12 cellular contexts compared by ENCODE assay signal in genomic region chr3:30354972-30355371, GRCh38.
DNase-seq lines count a peak whose midpoint lies in the region; ATAC-seq and TF ChIP-seq lines count a peak whose summit lies in the region.
"Had no signal": no experiment of that assay in that cellular context is flagged by ENCODE, and none has a peak within 500 bp of the region (broad histone marks: within the 10 kb centered on the region; RNA-seq: fewer than 3 reads in every experiment).

No MANE protein-coding gene starts in this region.

- intact Hi-C loops in CD4-positive, alpha-beta T cell (cut with DNase I, micrococcal nuclease) = loop anchor here (2.0 to 10.0 kb wide), 5 partner anchors 22 to 870 kb away; partner anchors contain the start of gene TGFBR2 (in 1 of the 2)
- intact Hi-C loops in PC-3 (cut with micrococcal nuclease) = loop anchor here (5.0 to 10.0 kb wide), 4 partner anchors 112 to 310 kb away; no protein-coding TSS in a partner anchor

- CTCF ChIA-PET in CD4-positive, alpha-beta T cell (lab: Charles Lee) = no interaction called here
- CTCF ChIA-PET in PC-3 (lab: Charles Lee) = no interaction called here

- H3K4me3 ChIP-seq in Loucy (ENCODE audit: low read length, poor library complexity, severe bottlenecking) (peak overlapping the region; percentile 1), PC-3 (ENCODE audit: low read length) (no peak overlapping the region)
- H3K4me3 ChIP-seq: colonic mucosa had no signal

- H3K4me1 ChIP-seq in Loucy (ENCODE audit: insufficient read depth, low read length, poor library complexity, severe bottlenecking) = peaks cover 39% of the 10 kb centered on the region
- peaks cover 90% of the 10 kb centered on the region for H3K4me1 ChIP-seq in PC-3 (ENCODE audit: insufficient read depth, low read length)

- peak overlapping the region; percentile 76 for H3K4me3 Mint-ChIP-seq in CD4-positive, alpha-beta T cell
- peak overlapping the region in 6 of 8 donors; percentile 26 to 67 (median 44) for H3K4me3 Mint-ChIP-seq in naive B cell

- H3K4me1 Mint-ChIP-seq in CD4-positive, alpha-beta T cell (ENCODE audit: low read depth) = peaks cover 80% of the 10 kb centered on the region
- H3K4me1 Mint-ChIP-seq in naive B cell = peaks cover 22 to 42% (median 32%) of the 10 kb centered on the region in 3 donors

- H3K9ac ChIP-seq in Loucy (ENCODE audit: low read depth, low read length, poor library complexity, severe bottlenecking) = no peak overlapping the region
- peak overlapping the region; percentile 23; the same call in 1 of the 2 replicates for H3K9ac ChIP-seq in PC-3 (ENCODE audit: low read length)

- H3K4me2 ChIP-seq in Loucy (ENCODE audit: low read depth, low read length, poor library complexity, severe bottlenecking) (peak overlapping the region; percentile 46), PC-3 (ENCODE audit: low read length) (peak overlapping the region; percentile 23)

- DNase-seq in CD4-positive, alpha-beta T cell = no peak
- DNase-seq in PC-3 = peak; percentile 95
- DNase-seq in naive B cell = no peak
- no peak for DNase-seq in hippocampal formation (lab: John Stamatoyannopoulos, UW)
- DNase-seq: activated CD4-positive, alpha-beta T cell treated with anti-CD3 and anti-CD28 coated beads, Interleukin-2, amount 50 U/mL, for 4 hours; colonic mucosa; nucleus accumbens; RPMI8226 had no signal

- H2AFZ ChIP-seq in Loucy (ENCODE audit: low read length) (no peak overlapping the region), PC-3 (ENCODE audit: low read length) (no peak overlapping the region)

- BruUV-seq in PC-3 (replicated peaks; lab: Mats Ljungman, UMichigan) = no TSS peak

- no peaks in the 10 kb centered on the region for H3K36me3 ChIP-seq in Loucy (ENCODE audit: insufficient read depth, low read length)
- H3K36me3 ChIP-seq in PC-3 (ENCODE audit: low read depth, low read length) = no peaks in the 10 kb centered on the region
- H3K36me3 ChIP-seq: colonic mucosa had no signal

- H3K27me3 ChIP-seq in CD4-positive, alpha-beta T cell (ENCODE audit: control insufficient read depth, insufficient read depth, low read length) = no peaks in the 10 kb centered on the region
- H3K27me3 ChIP-seq in Loucy (ENCODE audit: insufficient read depth, low read length, poor library complexity, severe bottlenecking) = no peaks in the 10 kb centered on the region
- no peaks in the 10 kb centered on the region for H3K27me3 ChIP-seq in PC-3 (ENCODE audit: low read length)
- H3K27me3 ChIP-seq: colonic mucosa had no signal

- no peak overlapping the region for H3K27ac ChIP-seq in CD4-positive, alpha-beta T cell (ENCODE audit: low read depth, low read length)
- H3K27ac ChIP-seq in PC-3 (ENCODE audit: low read length) = peak overlapping the region; percentile 69
- H3K27ac ChIP-seq: colonic mucosa had no signal

- H3K27ac Mint-ChIP-seq in CD4-positive, alpha-beta T cell = peak overlapping the region; percentile 86
- H3K27ac Mint-ChIP-seq in naive B cell = peak overlapping the region in 2 of 6 donors; percentile 25 to 78

- ATAC-seq in CD4-positive, alpha-beta T cell (ENCODE audit: poor library complexity) = no peak
- peak; percentile 32 for ATAC-seq in PC-3
- ATAC-seq in naive B cell (ENCODE audit: low read depth in 2 of 2) = no peak
- no peak for ATAC-seq in HG02610 (IDR thresholded peaks at IDR 0.05; ENCODE audit: unreplicated experiment)
- ATAC-seq in HG03520 (IDR thresholded peaks at IDR 0.05; ENCODE audit: unreplicated experiment) = no peak
- ATAC-seq in GM21529 (IDR thresholded peaks at IDR 0.05; ENCODE audit: unreplicated experiment) = no peak

- no peaks in the 10 kb centered on the region for H3K9me3 Mint-ChIP-seq in CD4-positive, alpha-beta T cell
- H3K9me3 Mint-ChIP-seq in naive B cell = no peaks in the 10 kb centered on the region

- POLR2A ChIA-PET in CD4-positive, alpha-beta T cell (lab: Charles Lee) = interaction anchor here (0.7 to 4.7 kb wide), 9 partner anchors 8 to 339 kb away, joined by 3 to 30 read pairs (median 4); partner anchors contain the start of gene TGFBR2
- POLR2A ChIA-PET in PC-3 (lab: Charles Lee; ENCODE audit: unreplicated experiment) = interaction anchor here (0.6 kb wide), 1 partner anchor 30 kb away, joined by 4 read pairs; no protein-coding TSS in a partner anchor

- no peaks in the 10 kb centered on the region for H3F3A ChIP-seq in Loucy (ENCODE audit: low read depth)
- H3F3A ChIP-seq in PC-3 (ENCODE audit: low read length, unreplicated experiment) = peaks cover 25% of the 10 kb centered on the region

- H3K27me3 Mint-ChIP-seq in CD4-positive, alpha-beta T cell = no peaks in the 10 kb centered on the region
- peaks cover 0 to 27% (median 22%) of the 10 kb centered on the region in 3 donors for H3K27me3 Mint-ChIP-seq in naive B cell

- H3K9me2 ChIP-seq in Loucy (replicated peaks; ENCODE audit: low read depth, low read length) (no peaks in the 10 kb centered on the region), PC-3 (replicated peaks; ENCODE audit: low read length) (no peaks in the 10 kb centered on the region)

- no peaks in the 10 kb centered on the region for H4K20me1 ChIP-seq in Loucy (ENCODE audit: insufficient read depth, low read length, poor library complexity, severe bottlenecking)
- H4K20me1 ChIP-seq in PC-3 (ENCODE audit: low read length) = no peaks in the 10 kb centered on the region

- no peaks in the 10 kb centered on the region for H3K9me3 ChIP-seq in CD4-positive, alpha-beta T cell (ENCODE audit: control insufficient read depth, low read length)
- H3K9me3 ChIP-seq in Loucy (ENCODE audit: insufficient read depth, low read depth, low read length) = no peaks in the 10 kb centered on the region
- no peaks in the 10 kb centered on the region for H3K9me3 ChIP-seq in PC-3 (ENCODE audit: low read length)
- H3K9me3 ChIP-seq: colonic mucosa had no signal

- TF ChIP-seq CTCF in CD4-positive, alpha-beta T cell (IDR thresholded peaks at IDR 0.05) = no peak
- TF ChIP-seq CTCF in Loucy (conservative IDR thresholded peaks at IDR 0.05; ENCODE audit: low read length) = no peak
- TF ChIP-seq CTCF in PC-3 (conservative IDR thresholded peaks at IDR 0.05; ENCODE audit: low read depth, low read length) = no peak

- H3K36me3 Mint-ChIP-seq in CD4-positive, alpha-beta T cell (ENCODE audit: low read depth) = no peaks in the 10 kb centered on the region
- no peaks in the 10 kb centered on the region for H3K36me3 Mint-ChIP-seq in naive B cell

- H3K79me2 ChIP-seq in Loucy (ENCODE audit: insufficient read depth, low read length) = no peaks in the 10 kb centered on the region
- H3K79me2 ChIP-seq in PC-3 (ENCODE audit: low read length) = no peaks in the 10 kb centered on the region
